ENCODE assay signal across 1 cellular context in genomic region chr21:39136138-39136537, GRCh38.
A peak's percentile ranks its signal among the peaks of the same experiment; 100 is the strongest.
TF ChIP-seq lines count a peak whose summit lies in the region.

No MANE protein-coding gene starts in this region.

TF ChIP-seq in IMR-90, 13 proteins besides CTCF, POLR2A, EP300 and RAD21:
- TF ChIP-seq SMC3 (IDR thresholded peaks at IDR 0.05; ENCODE audit: low read depth, low read length) = peak; percentile 55
TF ChIP-seq in IMR-90: peak in this region for 1; not testable (repeated sequence) for 12.
